9 cellular contexts compared by ENCODE assay signal in the genomic region with DNA sequence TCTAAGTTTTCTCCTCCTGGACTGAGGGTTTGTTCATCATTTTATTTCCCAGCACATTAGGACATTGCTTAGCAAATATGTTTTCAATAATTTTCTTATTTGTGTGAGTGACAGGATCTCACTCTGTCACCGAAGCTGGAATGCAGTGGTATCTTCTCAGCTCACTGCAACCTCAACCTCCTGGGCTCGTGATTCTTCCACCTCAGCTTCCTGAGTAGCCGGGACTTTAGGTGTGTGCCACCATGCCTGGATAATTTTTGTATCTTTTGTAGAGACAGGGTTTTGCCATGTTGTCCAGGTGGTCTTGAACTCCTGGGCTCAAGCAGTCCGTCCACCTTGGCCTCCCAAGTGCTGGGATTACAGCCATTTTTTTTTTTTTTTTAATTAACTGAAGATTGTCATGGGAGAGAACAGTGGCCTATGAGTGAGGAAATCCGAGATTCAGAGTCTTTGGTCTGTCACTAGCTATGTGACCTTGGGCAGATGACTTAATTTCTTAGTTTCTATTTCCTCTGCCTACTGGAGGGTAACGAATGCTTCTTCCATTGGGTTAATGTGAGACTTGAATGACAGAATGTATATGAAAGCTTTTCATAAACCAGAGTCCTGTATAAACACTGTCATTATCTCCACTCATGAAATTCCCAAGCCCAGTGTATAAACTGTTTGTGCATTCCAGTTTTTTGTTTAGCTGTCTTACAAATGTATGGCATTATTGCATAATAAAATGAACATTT. TPM values are rescaled to one million over a fixed set of nuclear protein-coding genes. Genes with fewer than 3 reads are reported as not detected.
DNase-seq lines count a peak whose midpoint lies in the region; ATAC-seq and TF ChIP-seq lines count a peak whose summit lies in the region.
"Had no signal": no experiment of that assay in that cellular context is flagged by ENCODE, and none has a peak within 500 bp of the region (broad histone marks: within the 10 kb centered on the region; RNA-seq: fewer than 3 reads in every experiment).

No MANE protein-coding gene starts in this region.

- H3K27me3 ChIP-seq in psoas muscle (ENCODE audit: insufficient read depth in 3 of 3, low read length in 2 of 3), result no peaks in the 10 kb centered on the region

- no peak overlapping the region for H3K27ac ChIP-seq in psoas muscle

- H3K36me3 Mint-ChIP-seq in memory B cell, result no peaks in the 10 kb centered on the region

- H3K9me3 Mint-ChIP-seq in memory B cell, result no peaks in the 10 kb centered on the region

- peak; percentile 79 for ATAC-seq in GM18520 (IDR thresholded peaks at IDR 0.05; ENCODE audit: unreplicated experiment)
- ATAC-seq in GM21576 (IDR thresholded peaks at IDR 0.05; ENCODE audit: unreplicated experiment), result peak; percentile 84
- peak; percentile 81 for ATAC-seq in HG03442 (IDR thresholded peaks at IDR 0.05; ENCODE audit: unreplicated experiment)
- peak; percentile 75 for ATAC-seq in memory B cell (ENCODE audit: low read depth)
- no peak for ATAC-seq in psoas muscle

- 67 to 76% (median 70%) methylated on average over 6 of the region's 6 CpGs for WGBS in psoas muscle, 3 donors

- H3K9me3 ChIP-seq in psoas muscle, result no peaks in the 10 kb centered on the region

- DNase-seq in memory B cell (ENCODE audit: low spot score in 2 of 2) (no peak), NCI-H1092 treated with DMSO at 0.1 percent for 48 hours (lab: John Stamatoyannopoulos, UW) (no peak), psoas muscle (no peak), retina (no peak), DMS 273 treated with DMSO at 0.1 percent for 48 hours (lab: John Stamatoyannopoulos, UW) (no peak)
- DNase-seq: NCI-H69 had no signal

- intact Hi-C loops in psoas muscle (cut with DNase I), result no loop called here

- peaks cover 25% of the 10 kb centered on the region for H3K4me1 Mint-ChIP-seq in memory B cell

- peak overlapping the region; percentile 74 for H3K4me3 Mint-ChIP-seq in memory B cell

- peak overlapping the region; percentile 95 for H3K27ac Mint-ChIP-seq in memory B cell

- no peaks in the 10 kb centered on the region for H3K4me1 ChIP-seq in psoas muscle

- TF ChIP-seq CTCF in psoas muscle (IDR thresholded peaks at IDR 0.05), result no peak

- H3K27me3 Mint-ChIP-seq in memory B cell, result no peaks in the 10 kb centered on the region

- H3K36me3 ChIP-seq in psoas muscle (ENCODE audit: insufficient read depth in 1 of 2, low read depth in 1 of 2), result no peaks in the 10 kb centered on the region

- H3K4me3 ChIP-seq in psoas muscle, result no peak overlapping the region

RNA-seq across cellular contexts. Expression of a gene that starts 23.9 kb away (rescaled TPM):
- 10 to 100 TPM in 3 of 4 donors, 1 to 10 TPM in 1; 9.8 to 22.3 (median 12.8) TPM for total RNA-seq in psoas muscle
- polyA plus RNA-seq in psoas muscle, result 1 to 10 TPM; 2.8 to 5.7 (median 5.4) TPM

Comparison
In these comparisons a context has a peak if more than half of its experiments do, and no peak if none do; other contexts are left out.
1. ATAC-seq: peak in GM18520 (single experiment), GM21576 (single experiment), HG03442 (single experiment) and memory B cell (single experiment); none in psoas muscle (0 of 4).